Comparison of ENCODE assay signal across 1 cellular context in genomic region chr2:121236101-121236640, GRCh38.
TF ChIP-seq lines count a peak whose summit lies in the region.

No MANE protein-coding gene starts in this region.

TF ChIP-seq in HepG2, 621 proteins besides CTCF, POLR2A, EP300 and RAD21 (continued from another document):
- TF ChIP-seq, protein P1, sequence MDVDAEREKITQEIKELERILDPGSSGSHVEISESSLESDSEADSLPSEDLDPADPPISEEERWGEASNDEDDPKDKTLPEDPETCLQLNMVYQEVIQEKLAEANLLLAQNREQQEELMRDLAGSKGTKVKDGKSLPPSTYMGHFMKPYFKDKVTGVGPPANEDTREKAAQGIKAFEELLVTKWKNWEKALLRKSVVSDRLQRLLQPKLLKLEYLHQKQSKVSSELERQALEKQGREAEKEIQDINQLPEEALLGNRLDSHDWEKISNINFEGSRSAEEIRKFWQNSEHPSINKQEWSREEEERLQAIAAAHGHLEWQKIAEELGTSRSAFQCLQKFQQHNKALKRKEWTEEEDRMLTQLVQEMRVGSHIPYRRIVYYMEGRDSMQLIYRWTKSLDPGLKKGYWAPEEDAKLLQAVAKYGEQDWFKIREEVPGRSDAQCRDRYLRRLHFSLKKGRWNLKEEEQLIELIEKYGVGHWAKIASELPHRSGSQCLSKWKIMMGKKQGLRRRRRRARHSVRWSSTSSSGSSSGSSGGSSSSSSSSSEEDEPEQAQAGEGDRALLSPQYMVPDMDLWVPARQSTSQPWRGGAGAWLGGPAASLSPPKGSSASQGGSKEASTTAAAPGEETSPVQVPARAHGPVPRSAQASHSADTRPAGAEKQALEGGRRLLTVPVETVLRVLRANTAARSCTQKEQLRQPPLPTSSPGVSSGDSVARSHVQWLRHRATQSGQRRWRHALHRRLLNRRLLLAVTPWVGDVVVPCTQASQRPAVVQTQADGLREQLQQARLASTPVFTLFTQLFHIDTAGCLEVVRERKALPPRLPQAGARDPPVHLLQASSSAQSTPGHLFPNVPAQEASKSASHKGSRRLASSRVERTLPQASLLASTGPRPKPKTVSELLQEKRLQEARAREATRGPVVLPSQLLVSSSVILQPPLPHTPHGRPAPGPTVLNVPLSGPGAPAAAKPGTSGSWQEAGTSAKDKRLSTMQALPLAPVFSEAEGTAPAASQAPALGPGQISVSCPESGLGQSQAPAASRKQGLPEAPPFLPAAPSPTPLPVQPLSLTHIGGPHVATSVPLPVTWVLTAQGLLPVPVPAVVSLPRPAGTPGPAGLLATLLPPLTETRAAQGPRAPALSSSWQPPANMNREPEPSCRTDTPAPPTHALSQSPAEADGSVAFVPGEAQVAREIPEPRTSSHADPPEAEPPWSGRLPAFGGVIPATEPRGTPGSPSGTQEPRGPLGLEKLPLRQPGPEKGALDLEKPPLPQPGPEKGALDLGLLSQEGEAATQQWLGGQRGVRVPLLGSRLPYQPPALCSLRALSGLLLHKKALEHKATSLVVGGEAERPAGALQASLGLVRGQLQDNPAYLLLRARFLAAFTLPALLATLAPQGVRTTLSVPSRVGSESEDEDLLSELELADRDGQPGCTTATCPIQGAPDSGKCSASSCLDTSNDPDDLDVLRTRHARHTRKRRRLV (CRISPR knock-in tag; IDR thresholded peaks at IDR 0.05), result no peak
- TF ChIP-seq HMGXB3 (CRISPR knock-in tag; IDR thresholded peaks at IDR 0.05; ENCODE audit: borderline replicate concordance), result no peak
- TF ChIP-seq RXRA (CRISPR knock-in tag; IDR thresholded peaks at IDR 0.05), result no peak
